10 cellular contexts compared by ENCODE assay signal in the genomic region with DNA sequence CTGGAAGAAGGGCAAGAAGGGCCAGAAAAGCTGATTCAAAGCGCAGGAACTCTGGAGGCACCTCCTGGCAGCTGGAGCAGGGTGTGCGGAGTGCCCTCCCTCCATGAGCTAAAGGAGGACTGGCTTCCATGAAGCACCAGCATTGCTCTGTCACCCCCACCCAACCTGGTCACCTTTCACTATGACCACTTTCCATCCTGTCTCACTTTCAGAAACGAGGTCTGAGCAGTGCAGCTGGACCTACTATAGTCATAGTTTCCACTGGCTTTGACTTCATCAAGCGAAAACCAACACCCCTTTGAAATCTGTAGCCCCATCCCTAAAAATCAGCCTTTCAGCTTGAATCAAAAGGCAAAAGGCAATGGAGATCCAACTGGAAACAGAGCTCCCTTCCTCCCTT.
A peak's percentile ranks its signal among the peaks of the same experiment; 100 is the strongest.
DNase-seq lines count a peak whose midpoint lies in the region; ATAC-seq and TF ChIP-seq lines count a peak whose summit lies in the region.
"Had no signal": no experiment of that assay in that cellular context is flagged by ENCODE, and none has a peak within 500 bp of the region (broad histone marks: within the 10 kb centered on the region; RNA-seq: fewer than 3 reads in every experiment).

No MANE protein-coding gene starts in this region.

- CTCF ChIA-PET in CD4-positive, alpha-beta memory T cell (lab: Charles Lee; ENCODE audit: partially characterized antibody): interaction anchor here (1.3 to 8.1 kb wide), 8 partner anchors 9 to 207 kb away, joined by 3 to 68 read pairs (median 6); no protein-coding TSS in a partner anchor

- no peaks in the 10 kb centered on the region for H3K36me3 ChIP-seq in CD4-positive, alpha-beta memory T cell (ENCODE audit: insufficient read depth, low read length)
- no peaks in the 10 kb centered on the region for H3K36me3 ChIP-seq in neural progenitor cell
- H3K36me3 ChIP-seq: BLaER1 treated with 17β-estradiol and CSF1 and Interleukin-3, amounts not matched to agents 10 nM and 100 nM; sigmoid colon had no signal

- H3K27me3 Mint-ChIP-seq in CD4-positive, alpha-beta memory T cell: no peaks in the 10 kb centered on the region
- H3K27me3 Mint-ChIP-seq in neural progenitor cell (ENCODE audit: insufficient read depth, low read depth): peaks cover 2% of the 10 kb centered on the region

- no peak overlapping the region for H3K27ac ChIP-seq in CD4-positive, alpha-beta memory T cell (ENCODE audit: low read depth, low read length)
- no peak overlapping the region for H3K27ac ChIP-seq in neural progenitor cell
- H3K27ac ChIP-seq: BLaER1 treated with 17β-estradiol and CSF1 and Interleukin-3, amounts not matched to agents 10 nM and 100 nM; sigmoid colon had no signal

- no peaks in the 10 kb centered on the region for H3K27me3 ChIP-seq in CD4-positive, alpha-beta memory T cell (ENCODE audit: insufficient read depth, low read length)
- H3K27me3 ChIP-seq in neural progenitor cell: no peaks in the 10 kb centered on the region
- H3K27me3 ChIP-seq: BLaER1 treated with 17β-estradiol and CSF1 and Interleukin-3, amounts not matched to agents 10 nM and 100 nM had no signal

- no peak overlapping the region for H3K4me3 ChIP-seq in CD4-positive, alpha-beta memory T cell (ENCODE audit: low read length in 2 of 2)
- no peak overlapping the region for H3K4me3 ChIP-seq in neural progenitor cell
- H3K4me3 ChIP-seq: BLaER1 treated with 17β-estradiol and CSF1 and Interleukin-3, amounts not matched to agents 10 nM and 100 nM; sigmoid colon had no signal

- no peak overlapping the region for H3K4me2 ChIP-seq in neural progenitor cell

- peaks cover 57% of the 10 kb centered on the region for H3K4me1 ChIP-seq in CD4-positive, alpha-beta memory T cell (ENCODE audit: insufficient read depth, low read length)
- no peaks in the 10 kb centered on the region for H3K4me1 ChIP-seq in neural progenitor cell
- H3K4me1 ChIP-seq: sigmoid colon had no signal

- H3K79me2 ChIP-seq in neural progenitor cell (ENCODE audit: low read depth): no peaks in the 10 kb centered on the region

- POLR2A ChIA-PET in CD4-positive, alpha-beta memory T cell (lab: Charles Lee; ENCODE audit: partially characterized antibody): interaction anchor here (1.3 to 1.5 kb wide), 2 partner anchors 25 to 377 kb away, joined by 4 read pairs; no protein-coding TSS in a partner anchor

- no peak for DNase-seq in CD4-positive, alpha-beta memory T cell
- DNase-seq in stimulated activated naive CD4-positive, alpha-beta T cell (lab: John Stamatoyannopoulos, UW): no peak
- no peak for DNase-seq in neural progenitor cell (ENCODE audit: low spot score)
- DNase-seq in UCSD-AML1 (lab: John Stamatoyannopoulos, UW; ENCODE audit: unreplicated experiment): no peak
- DNase-seq in AG08395 (ENCODE audit: low spot score): no peak
- DNase-seq: sigmoid colon had no signal

- peak overlapping the region in 3 of 8 donors; percentile 71 to 86 (median 74) for H3K4me3 Mint-ChIP-seq in CD4-positive, alpha-beta memory T cell
- no peak overlapping the region for H3K4me3 Mint-ChIP-seq in neural progenitor cell

- peaks cover 9 to 30% (median 26%) of the 10 kb centered on the region in 4 donors for H3K4me1 Mint-ChIP-seq in CD4-positive, alpha-beta memory T cell
- peaks cover 6% of the 10 kb centered on the region for H3K4me1 Mint-ChIP-seq in neural progenitor cell

- ATAC-seq in GM18873 (IDR thresholded peaks at IDR 0.05; ENCODE audit: low FRiP score, unreplicated experiment) (peak; percentile 93), HG02610 (IDR thresholded peaks at IDR 0.05; ENCODE audit: unreplicated experiment) (peak; percentile 87), HG03469 (IDR thresholded peaks at IDR 0.05; ENCODE audit: unreplicated experiment) (peak; percentile 42)

- no peak for TF ChIP-seq CTCF in neural progenitor cell (IDR thresholded peaks at IDR 0.05)

- H3K9me3 Mint-ChIP-seq in CD4-positive, alpha-beta memory T cell: no peaks in the 10 kb centered on the region
- no peaks in the 10 kb centered on the region for H3K9me3 Mint-ChIP-seq in neural progenitor cell

- no peaks in the 10 kb centered on the region for H3F3A ChIP-seq in neural progenitor cell (ENCODE audit: low read depth)

- no peaks in the 10 kb centered on the region for H3K9me3 ChIP-seq in CD4-positive, alpha-beta memory T cell (ENCODE audit: control insufficient read depth in 1 of 2, low read length in 2 of 2)
- no peaks in the 10 kb centered on the region for H3K9me3 ChIP-seq in neural progenitor cell (ENCODE audit: low read depth)
- H3K9me3 ChIP-seq: BLaER1 treated with 17β-estradiol and CSF1 and Interleukin-3, amounts not matched to agents 10 nM and 100 nM; sigmoid colon had no signal

- no peak overlapping the region for H3K9ac ChIP-seq in neural progenitor cell
- H3K9ac ChIP-seq: BLaER1 treated with 17β-estradiol and CSF1 and Interleukin-3, amounts not matched to agents 10 nM and 100 nM had no signal

- no peaks in the 10 kb centered on the region for H4K20me1 ChIP-seq in neural progenitor cell (ENCODE audit: low read depth)
- H4K20me1 ChIP-seq: BLaER1 treated with 17β-estradiol and CSF1 and Interleukin-3, amounts not matched to agents 10 nM and 100 nM had no signal

- H3K36me3 Mint-ChIP-seq in CD4-positive, alpha-beta memory T cell: no peaks in the 10 kb centered on the region
- H3K36me3 Mint-ChIP-seq in neural progenitor cell: no peaks in the 10 kb centered on the region

- H2AFZ ChIP-seq in neural progenitor cell (replicated peaks): no peak overlapping the region

- intact Hi-C loops in CD4-positive, alpha-beta memory T cell (cut with micrococcal nuclease): loop anchor here (5.0 to 10.0 kb wide), 4 partner anchors 81 to 764 kb away; a partner anchor contains a TSS

- H3K27ac Mint-ChIP-seq in CD4-positive, alpha-beta memory T cell: peak overlapping the region; percentile 59 to 97 (median 90)
- H3K27ac Mint-ChIP-seq in neural progenitor cell: no peak overlapping the region

Comparison
In these comparisons a context has a peak if more than half of its experiments do, and no peak if none do; other contexts are left out.
1. ATAC-seq: peak in every context shown above with its lines; median percentile 93 in GM18873; 87 in HG02610; 42 in HG03469.